In the genomic region with DNA sequence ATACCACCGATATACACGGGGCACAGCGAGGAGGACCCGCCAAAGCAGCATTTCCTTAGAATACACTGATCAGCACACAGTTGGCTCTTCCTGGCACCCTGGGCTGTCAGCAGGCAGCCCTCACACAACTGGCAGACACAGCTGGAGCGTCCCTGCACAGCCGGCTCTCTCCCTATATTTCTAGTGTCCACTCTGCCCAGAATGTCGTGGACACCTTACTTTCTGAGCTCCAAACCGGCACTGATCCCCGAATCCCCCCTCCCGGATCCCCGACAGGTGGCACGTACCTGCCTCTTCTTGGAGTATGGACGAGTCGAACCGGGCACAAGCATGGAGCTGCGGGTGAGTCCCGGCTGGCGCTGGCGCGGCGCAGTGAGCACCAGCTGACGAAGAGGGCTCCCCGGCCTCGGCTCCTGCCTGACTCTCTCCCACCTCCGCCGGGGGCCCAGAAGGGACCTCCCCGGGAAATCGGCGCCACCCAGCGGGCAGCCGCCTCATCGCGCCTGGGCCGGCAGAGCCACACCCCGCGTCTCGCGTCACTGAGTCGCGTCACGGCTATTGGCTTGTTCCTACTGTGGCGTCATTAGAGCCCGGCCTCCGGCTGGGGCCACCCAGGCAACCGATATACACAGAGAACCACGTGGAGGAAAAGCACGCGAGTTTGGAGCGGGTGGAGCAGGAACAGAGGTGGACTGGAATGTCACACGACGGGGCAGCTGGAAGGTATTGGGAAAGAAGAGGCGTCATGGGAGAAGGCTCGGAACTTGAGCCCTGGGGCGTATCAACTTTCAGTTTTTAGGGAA, we compare ENCODE assay signal across 8 cellular contexts. TPM values are rescaled to one million over a fixed set of nuclear protein-coding genes. Genes with fewer than 3 reads are reported as not detected.
A peak's percentile ranks its signal among the peaks of the same experiment; 100 is the strongest.
DNase-seq lines count a peak whose midpoint lies in the region; ATAC-seq and TF ChIP-seq lines count a peak whose summit lies in the region.

Gene USP2 (minus strand): TSS at position 505 of the 803 bp plus-strand sequence. CDS start 8,210 bp downstream, outside the sequence.

- peak within 1 kb of the TSS; percentile 82 to 98 (median 92) for H3K4me2 ChIP-seq in BLaER1 treated with 17β-estradiol and CSF1 and Interleukin-3, amounts not matched to agents 10 nM and 100 nM

- H3K4me1 ChIP-seq in BLaER1 treated with 17β-estradiol and CSF1 and Interleukin-3, amounts not matched to agents 10 nM and 100 nM, result peaks cover 16 to 41% (median 34%) of the 10 kb centered on the region in 10 experiments

- peak; percentile 100 for ATAC-seq in GM19372 (IDR thresholded peaks at IDR 0.05; ENCODE audit: low read depth, unreplicated experiment)
- ATAC-seq in HG03520 (IDR thresholded peaks at IDR 0.05; ENCODE audit: unreplicated experiment), result peak; percentile 99
- peak; percentile 99 for ATAC-seq in left colon

- CTCF ChIA-PET in activated CD4-positive, alpha-beta T cell treated with anti-CD3 and anti-CD28 coated beads, Interleukin-2, amount 10 ng/mL, durations not matched to agents 7 days and 5 days (lab: Charles Lee), result interaction anchor here (0.5 to 2.4 kb wide), 17 partner anchors 8 to 930 kb away, joined by 3 to 11 read pairs (median 4); no protein-coding TSS in a partner anchor

- H3K4me3 ChIP-seq in BLaER1 treated with 17β-estradiol and CSF1 and Interleukin-3, amounts not matched to agents 10 nM and 100 nM, result peak within 1 kb of the TSS; percentile 50 to 74 (median 64)
- H3K4me3 ChIP-seq in coronary artery, result peak within 1 kb of the TSS; percentile 73

- peak; percentile 76 for TF ChIP-seq CTCF in coronary artery (IDR thresholded peaks at IDR 0.05)

- H3K27ac Mint-ChIP-seq in activated CD4-positive, alpha-beta T cell treated with anti-CD3 and anti-CD28 coated beads, Interleukin-2, amount 10 ng/mL, durations not matched to agents 7 days and 5 days, result peak within 1 kb of the TSS; percentile 51

- DNase-seq in NCI-H526 treated with DMSO at 0.1 percent for 48 hours (lab: John Stamatoyannopoulos, UW) (peak; percentile 98), coronary artery (ENCODE audit: low spot score) (peak; percentile 98), left colon (peak; percentile 94 to 97)
- DNase-seq in activated CD4-positive, alpha-beta T cell treated with anti-CD3 and anti-CD28 coated beads, Interleukin-2, amount 10 ng/mL, durations not matched to agents 7 days and 5 days, result peak; percentile 95
- peak; percentile 92 to 98 (median 93) for DNase-seq in stimulated activated CD4-positive, alpha-beta T cell treated with anti-CD3 and anti-CD28 coated beads, Interleukin-1b, Interleukin-23, amount 100 ng/mL, for 24 hours (ENCODE audit: low read depth in 4 of 4, low spot score in 1 of 4)

- POLR2A ChIA-PET in activated CD4-positive, alpha-beta T cell treated with anti-CD3 and anti-CD28 coated beads, Interleukin-2, amount 10 ng/mL, durations not matched to agents 7 days and 5 days (lab: Charles Lee), result no interaction called here

- no peaks in the 10 kb centered on the region for H3K36me3 ChIP-seq in BLaER1 treated with 17β-estradiol and CSF1 and Interleukin-3, amounts not matched to agents 10 nM and 100 nM

- H3K9me3 ChIP-seq in BLaER1 treated with 17β-estradiol and CSF1 and Interleukin-3, amounts not matched to agents 10 nM and 100 nM (replicated peaks in 1 of 11), result no peaks in the 10 kb centered on the region

- H3K27me3 Mint-ChIP-seq in activated CD4-positive, alpha-beta T cell treated with anti-CD3 and anti-CD28 coated beads, Interleukin-2, amount 10 ng/mL, durations not matched to agents 7 days and 5 days, result peaks cover 6% of the 10 kb centered on the region

- peak within 1 kb of the TSS in 8 of 11 experiments; percentile 3 to 67 (median 42); a peak in 10 of 22 replicates for H3K27ac ChIP-seq in BLaER1 treated with 17β-estradiol and CSF1 and Interleukin-3, amounts not matched to agents 10 nM and 100 nM
- H3K27ac ChIP-seq in coronary artery, result peak within 1 kb of the TSS; percentile 38 to 51

- no peaks in the 10 kb centered on the region for H3K27me3 ChIP-seq in BLaER1 treated with 17β-estradiol and CSF1 and Interleukin-3, amounts not matched to agents 10 nM and 100 nM

- peak within 1 kb of the TSS; percentile 49 to 77 (median 68); a peak in 21 of 22 replicates for H3K9ac ChIP-seq in BLaER1 treated with 17β-estradiol and CSF1 and Interleukin-3, amounts not matched to agents 10 nM and 100 nM

- intact Hi-C loops in left colon (cut with DNase I, micrococcal nuclease), result no loop called here

- no peaks in the 10 kb centered on the region for H3K36me3 Mint-ChIP-seq in activated CD4-positive, alpha-beta T cell treated with anti-CD3 and anti-CD28 coated beads, Interleukin-2, amount 10 ng/mL, durations not matched to agents 7 days and 5 days (ENCODE audit: low read depth)

- no peak within 1 kb of the TSS for H3K4me3 Mint-ChIP-seq in activated CD4-positive, alpha-beta T cell treated with anti-CD3 and anti-CD28 coated beads, Interleukin-2, amount 10 ng/mL, durations not matched to agents 7 days and 5 days

- H4K20me1 ChIP-seq in BLaER1 treated with 17β-estradiol and CSF1 and Interleukin-3, amounts not matched to agents 10 nM and 100 nM, result peaks cover 0 to 5% (median 0%) of the 10 kb centered on the region in 11 experiments; a peak in 1 of 22 replicates

- peaks cover 7% of the 10 kb centered on the region for H3K4me1 Mint-ChIP-seq in activated CD4-positive, alpha-beta T cell treated with anti-CD3 and anti-CD28 coated beads, Interleukin-2, amount 10 ng/mL, durations not matched to agents 7 days and 5 days

- H3K9me3 Mint-ChIP-seq in activated CD4-positive, alpha-beta T cell treated with anti-CD3 and anti-CD28 coated beads, Interleukin-2, amount 10 ng/mL, durations not matched to agents 7 days and 5 days, result no peaks in the 10 kb centered on the region

RNA-seq across cellular contexts. Expression of gene USP2, which starts in this region (rescaled TPM):
- under 1 TPM; 0.17 to 0.22 TPM for total RNA-seq in activated CD4-positive, alpha-beta T cell treated with anti-CD3 and anti-CD28 coated beads, Interleukin-2, amount 10 ng/mL, durations not matched to agents 7 days and 5 days
- 10 to 100 TPM; 26.0 to 63.6 TPM for total RNA-seq in left colon

Comparison
In these comparisons a context has a peak if more than half of its experiments do, and no peak if none do; other contexts are left out.
1. Peak in every context shown above with its lines: DNase-seq, ATAC-seq, H3K4me3 ChIP-seq and H3K27ac ChIP-seq.
2. RNA of gene USP2 (total RNA-seq): 26.0 to 63.6 TPM in left colon; 0.17 to 0.22 TPM in activated CD4-positive, alpha-beta T cell treated with anti-CD3 and anti-CD28 coated beads, Interleukin-2, amount 10 ng/mL, durations not matched to agents 7 days and 5 days; every median in the first group is over 10 times any median in the second.
3. Peak in DNase-seq in activated CD4-positive, alpha-beta T cell treated with anti-CD3 and anti-CD28 coated beads, Interleukin-2, amount 10 ng/mL, durations not matched to agents 7 days and 5 days; RNA of the gene not detected or under 1 TPM.